ENCODE assay signal across 1 cellular context in genomic region chr10:72316748-72317435, GRCh38.
TF ChIP-seq lines count a peak whose summit lies in the region.

No MANE protein-coding gene starts in this region.

TF ChIP-seq in HepG2, 621 proteins besides CTCF, POLR2A, EP300 and RAD21 (continued from another document and continues in another):
- 0 out of 2 replicates have a peak, but pooled peaks have one; percentile 62 for TF ChIP-seq ZNF280D (CRISPR knock-in tag; IDR thresholded peaks at IDR 0.05)
- no peak for TF ChIP-seq ZNF577 (CRISPR knock-in tag; IDR thresholded peaks at IDR 0.05; ENCODE audit: borderline replicate concordance, low read depth)
- TF ChIP-seq ZNF691 (CRISPR knock-in tag; IDR thresholded peaks at IDR 0.05; ENCODE audit: borderline replicate concordance, low read depth) = peak; percentile 58; the same call in 1 of the 2 replicates
- TF ChIP-seq ZNF484 (CRISPR knock-in tag; IDR thresholded peaks at IDR 0.05; ENCODE audit: borderline replicate concordance, low read depth) = 0 out of 2 replicates have a peak, but pooled peaks have one; percentile 34
- TF ChIP-seq AGO2 (optimal IDR thresholded peaks at IDR 0.05; ENCODE audit: low read depth, low read length) = no peak
- peak; percentile 70; the same call in 1 of the 2 replicates for TF ChIP-seq SP5 (CRISPR knock-in tag; IDR thresholded peaks at IDR 0.05; ENCODE audit: borderline replicate concordance, low read depth)
- peak in 1 of 2 experiments; percentile 82; a peak in 2 of 4 replicates for TF ChIP-seq ATF4 (CRISPR knock-in tag; IDR thresholded peaks at IDR 0.05)
- TF ChIP-seq RNF2 (conservative IDR thresholded peaks at IDR 0.05; ENCODE audit: low read depth) = peak; percentile 91
- TF ChIP-seq ZNF589 (CRISPR knock-in tag; conservative IDR thresholded peaks at IDR 0.05) = peak; percentile 49; the same call in 1 of the 2 replicates
- TF ChIP-seq KDM4B (CRISPR knock-in tag; IDR thresholded peaks at IDR 0.05) = peak; percentile 61; the same call in 1 of the 2 replicates
- peak; percentile 86 for TF ChIP-seq ZNF441 (CRISPR knock-in tag; IDR thresholded peaks at IDR 0.05; ENCODE audit: borderline replicate concordance)
- 0 out of 2 replicates have a peak, but pooled peaks have one; percentile 41 for TF ChIP-seq REPIN1 (CRISPR knock-in tag; IDR thresholded peaks at IDR 0.05; ENCODE audit: borderline replicate concordance, low read depth)
- TF ChIP-seq ZNF350 (CRISPR knock-in tag; IDR thresholded peaks at IDR 0.05; ENCODE audit: borderline replicate concordance, low read depth) = peak; percentile 26; the same call in 1 of the 2 replicates
- peak; percentile 32 for TF ChIP-seq ZNF629 (CRISPR knock-in tag; conservative IDR thresholded peaks at IDR 0.05)
- TF ChIP-seq ZNF710 (CRISPR knock-in tag; IDR thresholded peaks at IDR 0.05; ENCODE audit: borderline replicate concordance) = peak; percentile 85
- peak; percentile 92 for TF ChIP-seq SAP130 (CRISPR knock-in tag; IDR thresholded peaks at IDR 0.05; ENCODE audit: low read depth)
- TF ChIP-seq ZNF574 (CRISPR knock-in tag; IDR thresholded peaks at IDR 0.05) = peak; percentile 71
- TF ChIP-seq DRAP1 (CRISPR knock-in tag; IDR thresholded peaks at IDR 0.05) = 0 out of 2 replicates have a peak, but pooled peaks have one; percentile 38
- TF ChIP-seq ZNF280B (CRISPR knock-in tag; IDR thresholded peaks at IDR 0.05; ENCODE audit: borderline replicate concordance) = peak; percentile 65; the same call in 1 of the 2 replicates
- peak; percentile 81; the same call in 1 of the 2 replicates for TF ChIP-seq TFAP4 (IDR thresholded peaks at IDR 0.05; ENCODE audit: borderline replicate concordance, low read depth)
- TF ChIP-seq ZNF292 (CRISPR knock-in tag; IDR thresholded peaks at IDR 0.05; ENCODE audit: borderline replicate concordance, low read depth) = peak; percentile 85
- peak; percentile 92 for TF ChIP-seq SPEN (CRISPR knock-in tag; IDR thresholded peaks at IDR 0.05; ENCODE audit: low read depth)
- no peak for TF ChIP-seq LCORL (IDR thresholded peaks at IDR 0.05)
- peak; percentile 83 for TF ChIP-seq LCORL (CRISPR knock-in tag; IDR thresholded peaks at IDR 0.05)
- no peak for TF ChIP-seq GLI4 (CRISPR knock-in tag; IDR thresholded peaks at IDR 0.05; ENCODE audit: borderline replicate concordance)
- TF ChIP-seq THAP11 (CRISPR knock-in tag; IDR thresholded peaks at IDR 0.05) = peak; percentile 65
- TF ChIP-seq MZF1 (CRISPR knock-in tag; IDR thresholded peaks at IDR 0.05; ENCODE audit: borderline replicate concordance) = peak; percentile 82; the same call in 1 of the 2 replicates
- TF ChIP-seq ISX (CRISPR knock-in tag; conservative IDR thresholded peaks at IDR 0.05) = 0 out of 2 replicates have a peak, but pooled peaks have one; percentile 23
- TF ChIP-seq SP1 (IDR thresholded peaks at IDR 0.05) = no peak
- 0 out of 2 replicates have a peak, but pooled peaks have one; percentile 25 for TF ChIP-seq SP1 (CRISPR knock-in tag; IDR thresholded peaks at IDR 0.05)
- peak; percentile 92 for TF ChIP-seq HMGXB3 (CRISPR knock-in tag; IDR thresholded peaks at IDR 0.05; ENCODE audit: borderline replicate concordance)
- no peak for TF ChIP-seq MTA3 (CRISPR knock-in tag; IDR thresholded peaks at IDR 0.05)
- 0 out of 2 replicates have a peak, but pooled peaks have one; percentile 79 for TF ChIP-seq ZNF414 (CRISPR knock-in tag; IDR thresholded peaks at IDR 0.05)
- no peak for TF ChIP-seq BRF2 (CRISPR knock-in tag; IDR thresholded peaks at IDR 0.05)
- TF ChIP-seq ZSCAN21 (CRISPR knock-in tag; IDR thresholded peaks at IDR 0.05; ENCODE audit: borderline replicate concordance) = peak; percentile 67; the same call in 1 of the 2 replicates
- TF ChIP-seq KLF16 (CRISPR knock-in tag; IDR thresholded peaks at IDR 0.05) = peak in 1 of 2 experiments; percentile 78; a peak in 2 of 4 replicates
- peak; percentile 75 for TF ChIP-seq PPARG (CRISPR knock-in tag; conservative IDR thresholded peaks at IDR 0.05)
- TF ChIP-seq CBX5 (CRISPR knock-in tag; IDR thresholded peaks at IDR 0.05; ENCODE audit: borderline replicate concordance) = peak; percentile 88; the same call in 1 of the 2 replicates
- TF ChIP-seq CBX2 (IDR thresholded peaks at IDR 0.05; ENCODE audit: low read depth, low read length) = no peak
- no peak for TF ChIP-seq CBX2 (CRISPR knock-in tag; IDR thresholded peaks at IDR 0.05; ENCODE audit: low read depth)
